Comparison of ENCODE assay signal across 1 cellular context in genomic region chr3:14147617-14148016, GRCh38.
TF ChIP-seq lines count a peak whose summit lies in the region.

No MANE protein-coding gene starts in this region.

TF ChIP-seq in H1, 55 proteins besides CTCF, POLR2A, EP300 and RAD21:
- TF ChIP-seq YY1 (IDR thresholded peaks at IDR 0.05; ENCODE audit: low read depth, low read length): no peak
- TF ChIP-seq GTF2F1 (IDR thresholded peaks at IDR 0.05; ENCODE audit: borderline replicate concordance, low read depth, low read length): no peak
- TF ChIP-seq TCF12 (IDR thresholded peaks at IDR 0.05; ENCODE audit: low read depth, low read length): no peak
TF ChIP-seq in H1: peak in this region for 0.
